In the genomic region with DNA sequence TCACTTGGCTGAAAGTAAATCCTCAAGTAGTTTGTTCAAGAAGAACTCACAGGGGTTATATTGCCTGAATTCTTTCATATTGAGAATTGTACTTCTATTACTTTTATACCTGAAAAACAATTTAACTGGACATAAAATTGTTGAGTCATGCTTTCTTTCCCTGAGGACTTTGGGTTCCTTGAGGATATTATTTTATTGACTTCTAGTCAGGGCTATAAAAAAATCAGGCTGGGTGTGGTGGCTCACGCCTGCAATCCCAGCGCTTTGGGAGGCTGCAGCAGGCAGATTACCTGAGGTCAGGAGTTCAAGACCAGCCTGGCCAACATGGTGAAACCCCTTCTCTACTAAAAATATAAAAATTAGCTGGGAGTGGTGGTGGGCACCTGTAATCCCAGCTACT, we compare ENCODE assay signal across 16 cellular contexts. TPM values are rescaled to one million over a fixed set of nuclear protein-coding genes. Genes with fewer than 3 reads are reported as not detected.
DNase-seq lines count a peak whose midpoint lies in the region; ATAC-seq, FAIRE-seq and TF ChIP-seq lines count a peak whose summit lies in the region.
"Had no signal": no experiment of that assay in that cellular context is flagged by ENCODE, and none has a peak within 500 bp of the region (broad histone marks: within the 10 kb centered on the region; RNA-seq: fewer than 3 reads in every experiment).

No MANE protein-coding gene starts in this region.

- no peak overlapping the region for H3K4me2 ChIP-seq in HepG2 (ENCODE audit: low read depth, low read length)
- H3K4me2 ChIP-seq: BLaER1 treated with 17β-estradiol and CSF1 and Interleukin-3, amounts not matched to agents 10 nM and 100 nM had no signal

- TF ChIP-seq EP300 in HepG2 (IDR thresholded peaks at IDR 0.05; ENCODE audit: low read depth in 2 of 2, low read length in 2 of 2) (no peak), HepG2 (CRISPR knock-in tag; IDR thresholded peaks at IDR 0.05; ENCODE audit: borderline replicate concordance) (no peak)

- no peaks in the 10 kb centered on the region for H3K79me2 ChIP-seq in HepG2 (ENCODE audit: insufficient read depth, low read length)

- TF ChIP-seq POLR2A in HepG2 (IDR thresholded peaks at IDR 0.05; ENCODE audit: insufficient read depth in 1 of 2, low read depth in 2 of 2, low read length in 2 of 2): no peak
- no peak for TF ChIP-seq POLR2A in right lobe of liver (IDR thresholded peaks at IDR 0.05)

- H3K9me3 Mint-ChIP-seq in stimulated activated naive B cell treated with anti-CD40 and anti-IgM and Interleukin-4, amounts not matched to agents 10 μg/mL and 1 μg/mL and 100 μg/mL, for 72 hours: no peaks in the 10 kb centered on the region

- H3K4me3 Mint-ChIP-seq in stimulated activated naive B cell treated with anti-CD40 and anti-IgM and Interleukin-4, amounts not matched to agents 10 μg/mL and 1 μg/mL and 100 μg/mL, for 72 hours: no peak overlapping the region
- H3K4me3 Mint-ChIP-seq: CD4-positive, CD25-positive, alpha-beta regulatory T cell; HFFc6 had no signal

- POLR2A ChIA-PET in HepG2 (lab: Yijun Ruan, JAX): no interaction called here

- no peaks in the 10 kb centered on the region for H3K27me3 Mint-ChIP-seq in stimulated activated naive B cell treated with anti-CD40 and anti-IgM and Interleukin-4, amounts not matched to agents 10 μg/mL and 1 μg/mL and 100 μg/mL, for 72 hours
- H3K27me3 Mint-ChIP-seq: CD4-positive, CD25-positive, alpha-beta regulatory T cell had no signal

- H3K36me3 ChIP-seq in HepG2 (replicated peaks in 1 of 2; ENCODE audit: control insufficient read depth in 1 of 2, insufficient read depth in 2 of 2, low read length in 2 of 2): no peaks in the 10 kb centered on the region
- no peaks in the 10 kb centered on the region for H3K36me3 ChIP-seq in right lobe of liver
- no peaks in the 10 kb centered on the region for H3K36me3 ChIP-seq in colonic mucosa
- H3K36me3 ChIP-seq: BLaER1 treated with 17β-estradiol and CSF1 and Interleukin-3, amounts not matched to agents 10 nM and 100 nM had no signal

- no peaks in the 10 kb centered on the region for H3K27me3 ChIP-seq in HepG2 (ENCODE audit: control insufficient read depth in 1 of 2, insufficient read depth in 2 of 2, low read length in 2 of 2)
- no peaks in the 10 kb centered on the region for H3K27me3 ChIP-seq in right lobe of liver
- no peaks in the 10 kb centered on the region for H3K27me3 ChIP-seq in colonic mucosa
- H3K27me3 ChIP-seq: BLaER1 treated with 17β-estradiol and CSF1 and Interleukin-3, amounts not matched to agents 10 nM and 100 nM had no signal

- in situ Hi-C loops in HepG2 (cut with HindIII; ENCODE audit: extremely low pct_ligation_motif_present, low pct_unique_long_range_greater_than_20kb): no loop called here

- no peak for ATAC-seq in HepG2
- ATAC-seq in right lobe of liver: no peak
- ATAC-seq in stimulated activated naive B cell treated with anti-CD40 and anti-IgM and Interleukin-4, amounts not matched to agents 10 μg/mL and 1 μg/mL and 100 μg/mL, for 72 hours (replicated peaks): no peak

- H3K27ac Mint-ChIP-seq in stimulated activated naive B cell treated with anti-CD40 and anti-IgM and Interleukin-4, amounts not matched to agents 10 μg/mL and 1 μg/mL and 100 μg/mL, for 72 hours: no peak overlapping the region
- H3K27ac Mint-ChIP-seq: CD4-positive, CD25-positive, alpha-beta regulatory T cell; HFFc6 had no signal

- H4K20me1 ChIP-seq in HepG2 (ENCODE audit: insufficient read depth, low read length): no peaks in the 10 kb centered on the region
- H4K20me1 ChIP-seq: BLaER1 treated with 17β-estradiol and CSF1 and Interleukin-3, amounts not matched to agents 10 nM and 100 nM had no signal

- 89% methylated on average over 2 of the region's 2 CpGs for WGBS in HepG2 (ENCODE audit: low lambda C conversion rate)
- 94% methylated on average over 2 of the region's 2 CpGs for WGBS in right lobe of liver (ENCODE audit: insufficient coverage, low coverage, low lambda C conversion rate, missing lambda C conversion rate)

- TF ChIP-seq CTCF in HepG2 (CRISPR knock-in tag; IDR thresholded peaks at IDR 0.05) (no peak), right lobe of liver (IDR thresholded peaks at IDR 0.05) (no peak), colonic mucosa (IDR thresholded peaks at IDR 0.05) (no peak)

- H3K36me3 Mint-ChIP-seq in stimulated activated naive B cell treated with anti-CD40 and anti-IgM and Interleukin-4, amounts not matched to agents 10 μg/mL and 1 μg/mL and 100 μg/mL, for 72 hours: peaks cover 0 to 4% of the 10 kb centered on the region in 2 donors
- H3K36me3 Mint-ChIP-seq: CD4-positive, CD25-positive, alpha-beta regulatory T cell had no signal

- H3K4me3 ChIP-seq in HepG2 (replicated peaks in 1 of 3; ENCODE audit: insufficient read depth in 1 of 3, low read depth in 2 of 3, low read length in 3 of 3) (no peak overlapping the region), right lobe of liver (no peak overlapping the region), colonic mucosa (no peak overlapping the region)
- H3K4me3 ChIP-seq: BLaER1 treated with 17β-estradiol and CSF1 and Interleukin-3, amounts not matched to agents 10 nM and 100 nM had no signal

- CTCF ChIA-PET in HepG2 (lab: Yijun Ruan, JAX; ENCODE audit: low intra/inter-chr PET ratio, low total read pairs): no interaction called here

- no peak overlapping the region for H2AFZ ChIP-seq in HepG2 (ENCODE audit: low read length)

- no peak for FAIRE-seq in HepG2 (lab: Jason Lieb, UNC)
- FAIRE-seq: HTR-8/SVneo had no signal

- H3K9me3 ChIP-seq in HepG2 (ENCODE audit: low read length) (peaks cover 11% of the 10 kb centered on the region), right lobe of liver (no peaks in the 10 kb centered on the region), colonic mucosa (no peaks in the 10 kb centered on the region)

- BruUV-seq in HepG2 (replicated peaks; lab: Mats Ljungman, UMichigan): no TSS peak

- intact Hi-C loops in HepG2 (cut with micrococcal nuclease; ENCODE audit: unreplicated experiment): no loop called here
- intact Hi-C loops in right lobe of liver (cut with DNase I): no loop called here
- intact Hi-C loops in colonic mucosa (cut with DNase I): no loop called here

- no peak for TF ChIP-seq RAD21 in HepG2 (CRISPR knock-in tag; IDR thresholded peaks at IDR 0.05)

- no peaks in the 10 kb centered on the region for H3K4me1 ChIP-seq in HepG2 (ENCODE audit: insufficient read depth, low read length)
- no peaks in the 10 kb centered on the region for H3K4me1 ChIP-seq in right lobe of liver
- no peaks in the 10 kb centered on the region for H3K4me1 ChIP-seq in colonic mucosa

- no peak for DNase-seq in HepG2 (ENCODE audit: low spot score)
- no peak for DNase-seq in right lobe of liver
- peak; percentile 59 for DNase-seq in colonic mucosa
- DNase-seq in renal cortical epithelial cell (ENCODE audit: low read depth): peak; percentile 27
- DNase-seq in activated CD4-positive, alpha-beta T cell treated with anti-CD3 and anti-CD28 coated beads, Interleukin-2, amount 50 U/mL, for 48 hours: no peak
- no peak for DNase-seq in stimulated activated naive B cell treated with anti-CD40 and anti-IgM and Interleukin-4, amounts not matched to agents 10 μg/mL and 1 μg/mL and 100 μg/mL, for 72 hours
- DNase-seq in retina: no peak
- no peak for DNase-seq in dermis blood vessel endothelial cell
- DNase-seq: AML-193; CD4-positive, CD25-positive, alpha-beta regulatory T cell; DMS 273 treated with DMSO at 0.1 percent for 48 hours; HCEC 1CT; HFFc6 had no signal

- H3K9ac ChIP-seq in HepG2 (ENCODE audit: insufficient read depth, low read depth, low read length) (no peak overlapping the region), colonic mucosa (ENCODE audit: low read depth in 2 of 2, low read length in 2 of 2) (no peak overlapping the region)
- H3K9ac ChIP-seq: BLaER1 treated with 17β-estradiol and CSF1 and Interleukin-3, amounts not matched to agents 10 nM and 100 nM had no signal

- H3K27ac ChIP-seq in HepG2 (ENCODE audit: extremely low read length, insufficient read depth, low read length) (no peak overlapping the region), right lobe of liver (no peak overlapping the region), colonic mucosa (peak overlapping the region; percentile 57)
- H3K27ac ChIP-seq: 22Rv1; BLaER1 treated with 17β-estradiol and CSF1 and Interleukin-3, amounts not matched to agents 10 nM and 100 nM had no signal

- peaks cover 20 to 47% of the 10 kb centered on the region in 2 donors for H3K4me1 Mint-ChIP-seq in stimulated activated naive B cell treated with anti-CD40 and anti-IgM and Interleukin-4, amounts not matched to agents 10 μg/mL and 1 μg/mL and 100 μg/mL, for 72 hours

TF ChIP-seq in HepG2, 621 proteins besides CTCF, POLR2A, EP300 and RAD21 (continues in another document):
- no peak for TF ChIP-seq PRPF4 (IDR thresholded peaks at IDR 0.05; ENCODE audit: low read depth, low read length, poor library complexity, severe bottlenecking)
- no peak for TF ChIP-seq NCOA1 (CRISPR knock-in tag; IDR thresholded peaks at IDR 0.05)
- peak; percentile 64 for TF ChIP-seq NFE2L2 (IDR thresholded peaks at IDR 0.05; ENCODE audit: low read length)

RNA-seq across cellular contexts. Expression of a gene that starts 17.9 kb away (rescaled TPM):
- total RNA-seq in HepG2 (2016; rRNA removed; fragmentation: Illumina TruSeq; extraction: Trizol) (25.0 and 40.7 TPM in 2 replicates), right lobe of liver (10 to 100 TPM; 10.3 to 19.8 (median 15.0) TPM), colonic mucosa (100 to 1,000 TPM in 1 of 2 donors, 10 to 100 TPM in 1; 74.2 to 110 TPM), renal cortical epithelial cell (77.3 and 79.4 TPM in 2 replicates), dermis blood vessel endothelial cell (54.6 and 55.5 TPM in 2 replicates)
- 4.1 and 6.0 TPM in 2 replicates for total RNA-seq in HepG2 (2016; cell fraction: cytosol; rRNA removed; fragmentation: Illumina TruSeq; extraction: Trizol; ENCODE audit: low read depth)
- total RNA-seq in HepG2 (2016; cell fraction: insoluble cytoplasmic fraction; rRNA removed; fragmentation: Illumina TruSeq; extraction: Trizol): 25.3 and 38.9 TPM in 2 replicates
- 22.1 and 22.9 TPM in 2 replicates for total RNA-seq in HepG2 (2016; cell fraction: membrane; rRNA removed; fragmentation: Illumina TruSeq; extraction: Trizol)
- 15.2 and 19.0 TPM in 2 replicates for total RNA-seq in HepG2 (2016; cell fraction: nucleus; rRNA removed; fragmentation: Illumina TruSeq; extraction: Trizol)
- polyA plus RNA-seq in HepG2 (2011; rRNA removed): 15.4 and 19.6 TPM in 2 replicates
- polyA plus RNA-seq in HepG2 (2011; cell fraction: cytosol; rRNA removed): 8.3 and 14.9 TPM in 2 replicates
- 4.3 and 5.7 TPM in 2 replicates for polyA plus RNA-seq in HepG2 (2011; cell fraction: nucleus; rRNA removed)
- polyA plus RNA-seq in HepG2 (2012): 17.1 and 18.8 TPM in 2 replicates
- polyA plus RNA-seq in HepG2 (2016; cell fraction: cytosol; fragmentation: Illumina TruSeq; extraction: Trizol; ENCODE audit: low read depth): 3.5 and 5.5 TPM in 2 replicates
- 37.1 and 39.0 TPM in 2 replicates for polyA plus RNA-seq in HepG2 (2016; cell fraction: insoluble cytoplasmic fraction; fragmentation: Illumina TruSeq; extraction: Trizol; ENCODE audit: low read depth)
- 14.3 and 17.7 TPM in 2 replicates for polyA plus RNA-seq in HepG2 (2016; cell fraction: membrane; fragmentation: Illumina TruSeq; extraction: Trizol; ENCODE audit: low read depth)
- 17.8 and 18.4 TPM in 2 replicates for polyA plus RNA-seq in HepG2 (2016; cell fraction: nucleus; fragmentation: Illumina TruSeq; extraction: Trizol; ENCODE audit: insufficient read depth, low read depth)
- polyA minus RNA-seq in HepG2 (2011; rRNA and poly(A)+ RNA removed; ENCODE audit: low replicate concordance): 9.0 and 11.6 TPM in 2 replicates
- 15.6 and 18.7 TPM in 2 replicates for polyA minus RNA-seq in HepG2 (2011; cell fraction: cytosol; rRNA and poly(A)+ RNA removed)
- 23.7 and 30.1 TPM in 2 replicates for polyA minus RNA-seq in HepG2 (2011; cell fraction: nucleus; rRNA and poly(A)+ RNA removed)

Comparison
In these comparisons a context has a peak if more than half of its experiments do, and no peak if none do; other contexts are left out.
1. DNase-seq: peak in colonic mucosa (single experiment) and renal cortical epithelial cell (single experiment); none in HepG2 (single experiment), right lobe of liver (0 of 3), activated CD4-positive, alpha-beta T cell treated with anti-CD3 and anti-CD28 coated beads, Interleukin-2, amount 50 U/mL, for 48 hours (0 of 2), stimulated activated naive B cell treated with anti-CD40 and anti-IgM and Interleukin-4, amounts not matched to agents 10 μg/mL and 1 μg/mL and 100 μg/mL, for 72 hours (single experiment), retina (single experiment) and dermis blood vessel endothelial cell (single experiment).